Comparison of ENCODE assay signal across 16 cellular contexts in genomic region chr3:108322352-108322751, GRCh38. TPM values are rescaled to one million over a fixed set of nuclear protein-coding genes. Genes with fewer than 3 reads are reported as not detected.
A peak's percentile ranks its signal among the peaks of the same experiment; 100 is the strongest.
DNase-seq lines count a peak whose midpoint lies in the region; ATAC-seq and TF ChIP-seq lines count a peak whose summit lies in the region.
"Had no signal": no experiment of that assay in that cellular context is flagged by ENCODE, and none has a peak within 500 bp of the region (broad histone marks: within the 10 kb centered on the region; RNA-seq: fewer than 3 reads in every experiment).

No MANE protein-coding gene starts in this region.

- TF ChIP-seq POLR2A in esophagus squamous epithelium (IDR thresholded peaks at IDR 0.05): no peak

- no peaks in the 10 kb centered on the region for H3K36me3 ChIP-seq in esophagus squamous epithelium

- peak; percentile 68 for ATAC-seq in activated T-helper 17 cell treated with anti-CD3 and anti-CD28 coated beads, Interleukin-2, amount 50 U/mL, for 72 hours (replicated peaks)
- ATAC-seq in naive B cell (ENCODE audit: low read depth in 2 of 2): peak; percentile 52 to 98

- DNase-seq in activated CD4-positive, alpha-beta T cell treated with anti-CD3 and anti-CD28 coated beads, Interleukin-2, amount 50 U/mL, for 4 hours: peak; percentile 36 to 41
- DNase-seq in activated CD4-positive, alpha-beta T cell treated with anti-CD3 and anti-CD28 coated beads, Interleukin-2, amount 10 ng/mL, durations not matched to agents 7 days and 5 days: no peak
- DNase-seq in Jurkat, Clone E6-1 (ENCODE audit: low read depth, low spot score): peak; percentile 25
- peak; percentile 26 for DNase-seq in naive B cell
- no peak for DNase-seq in DMS153 (lab: John Stamatoyannopoulos, UW)
- no peak for DNase-seq in esophagus squamous epithelium (lab: John Stamatoyannopoulos, UW)
- no peak for DNase-seq in DMS79 treated with DMSO at 0.1 percent for 48 hours (lab: John Stamatoyannopoulos, UW)
- DNase-seq: ACHN, kidney glomerular epithelial cell, T-helper 9 cell had no signal

- no peak overlapping the region for H3K27ac ChIP-seq in esophagus squamous epithelium
- H3K27ac ChIP-seq: KMS-11 had no signal

- intact Hi-C loops in esophagus squamous epithelium (cut with DNase I): no loop called here

- H3K4me3 ChIP-seq in Jurkat, Clone E6-1 (ENCODE audit: low read length): no peak overlapping the region
- H3K4me3 ChIP-seq in esophagus squamous epithelium: no peak overlapping the region

- H3K9me3 ChIP-seq in esophagus squamous epithelium: no peaks in the 10 kb centered on the region

- no peaks in the 10 kb centered on the region for H3K27me3 ChIP-seq in esophagus squamous epithelium

- POLR2A ChIA-PET in activated CD4-positive, alpha-beta T cell treated with anti-CD3 and anti-CD28 coated beads, Interleukin-2, amount 10 ng/mL, durations not matched to agents 7 days and 5 days (lab: Charles Lee): no interaction called here

- no peak for TF ChIP-seq CTCF in esophagus squamous epithelium (IDR thresholded peaks at IDR 0.05)

- WGBS in esophagus squamous epithelium, 2 donors: 73 to 78% methylated on average over 4 of the region's 4 CpGs

- CTCF ChIA-PET in activated CD4-positive, alpha-beta T cell treated with anti-CD3 and anti-CD28 coated beads, Interleukin-2, amount 10 ng/mL, durations not matched to agents 7 days and 5 days (lab: Charles Lee): no interaction called here

- H3K4me3 Mint-ChIP-seq in activated CD4-positive, alpha-beta T cell treated with anti-CD3 and anti-CD28 coated beads, Interleukin-2, amount 10 ng/mL, durations not matched to agents 7 days and 5 days: no peak overlapping the region
- H3K4me3 Mint-ChIP-seq in activated T-helper 17 cell treated with anti-CD3 and anti-CD28 coated beads, Interleukin-2, amount 50 U/mL, for 72 hours: no peak overlapping the region
- H3K4me3 Mint-ChIP-seq in naive B cell: peak overlapping the region in 1 of 8 donors; percentile 47

- peaks cover 18% of the 10 kb centered on the region for H3K4me1 Mint-ChIP-seq in activated CD4-positive, alpha-beta T cell treated with anti-CD3 and anti-CD28 coated beads, Interleukin-2, amount 10 ng/mL, durations not matched to agents 7 days and 5 days
- H3K4me1 Mint-ChIP-seq in activated T-helper 17 cell treated with anti-CD3 and anti-CD28 coated beads, Interleukin-2, amount 50 U/mL, for 72 hours: peaks cover 14% of the 10 kb centered on the region
- H3K4me1 Mint-ChIP-seq in naive B cell: peaks cover 12 to 19% (median 12%) of the 10 kb centered on the region in 3 donors

- H3K9me3 Mint-ChIP-seq in activated CD4-positive, alpha-beta T cell treated with anti-CD3 and anti-CD28 coated beads, Interleukin-2, amount 10 ng/mL, durations not matched to agents 7 days and 5 days: peaks cover 22% of the 10 kb centered on the region
- peaks cover 13% of the 10 kb centered on the region for H3K9me3 Mint-ChIP-seq in activated T-helper 17 cell treated with anti-CD3 and anti-CD28 coated beads, Interleukin-2, amount 50 U/mL, for 72 hours
- peaks cover 0 to 7% (median 4%) of the 10 kb centered on the region in 7 donors for H3K9me3 Mint-ChIP-seq in naive B cell

- no peaks in the 10 kb centered on the region for H3K27me3 Mint-ChIP-seq in activated CD4-positive, alpha-beta T cell treated with anti-CD3 and anti-CD28 coated beads, Interleukin-2, amount 10 ng/mL, durations not matched to agents 7 days and 5 days
- H3K27me3 Mint-ChIP-seq in activated T-helper 17 cell treated with anti-CD3 and anti-CD28 coated beads, Interleukin-2, amount 50 U/mL, for 72 hours: peaks cover 12% of the 10 kb centered on the region
- H3K27me3 Mint-ChIP-seq in naive B cell: no peaks in the 10 kb centered on the region

- H3K4me1 ChIP-seq in esophagus squamous epithelium: peaks cover 0 to 26% (median 4%) of the 10 kb centered on the region in 3 donors

- peaks cover 22% of the 10 kb centered on the region for H3K36me3 Mint-ChIP-seq in activated CD4-positive, alpha-beta T cell treated with anti-CD3 and anti-CD28 coated beads, Interleukin-2, amount 10 ng/mL, durations not matched to agents 7 days and 5 days (ENCODE audit: low read depth)
- H3K36me3 Mint-ChIP-seq in activated T-helper 17 cell treated with anti-CD3 and anti-CD28 coated beads, Interleukin-2, amount 50 U/mL, for 72 hours (ENCODE audit: low read depth): no peaks in the 10 kb centered on the region
- H3K36me3 Mint-ChIP-seq in naive B cell: peaks cover 0 to 4% of the 10 kb centered on the region in 2 donors

- no peak overlapping the region for H3K27ac Mint-ChIP-seq in activated CD4-positive, alpha-beta T cell treated with anti-CD3 and anti-CD28 coated beads, Interleukin-2, amount 10 ng/mL, durations not matched to agents 7 days and 5 days
- H3K27ac Mint-ChIP-seq in activated T-helper 17 cell treated with anti-CD3 and anti-CD28 coated beads, Interleukin-2, amount 50 U/mL, for 72 hours: no peak overlapping the region
- peak overlapping the region in 1 of 6 donors; percentile 39 for H3K27ac Mint-ChIP-seq in naive B cell
- H3K27ac Mint-ChIP-seq: activated T-helper 2 cell treated with anti-CD3 and anti-CD28 coated beads, Interferon-gamma antibody, Interleukin-2, Interleukin-4, amounts not matched to agents 10 μg/mL and 5 μg/mL and 100 μg/mL, durations not matched to agents 14 hours and 24 hours and 36 hours had no signal

RNA-seq across cellular contexts. Expression of gene HHLA2, which starts 26.0 kb away (rescaled TPM):
- 1 to 10 TPM; 1.4 to 3.0 TPM for total RNA-seq in activated CD4-positive, alpha-beta T cell treated with anti-CD3 and anti-CD28 coated beads, Interleukin-2, amount 10 ng/mL, durations not matched to agents 7 days and 5 days
- 0.63 TPM for polyA plus RNA-seq in Jurkat, Clone E6-1 (2012; ENCODE audit: insufficient read depth, insufficient read length)
- total RNA-seq in activated T-helper 17 cell treated with anti-CD3 and anti-CD28 coated beads, Interleukin-2, amount 50 U/mL, for 72 hours: 1 to 10 TPM; 1.3 to 2.0 TPM
- under 1 TPM in 1 of 6 donors, not detected in 5; 0.26 TPM for polyA plus RNA-seq in naive B cell (ENCODE audit: low read depth in 6 of 6)
- total RNA-seq in esophagus squamous epithelium: not detected
- total RNA-seq: frontal cortex, urinary bladder had no signal
- polyA plus RNA-seq: neural cell, urinary bladder had no signal

Comparison
In these comparisons a context has a peak if more than half of its experiments do, and no peak if none do; other contexts are left out.
1. DNase-seq: peak in activated CD4-positive, alpha-beta T cell treated with anti-CD3 and anti-CD28 coated beads, Interleukin-2, amount 50 U/mL, for 4 hours (2 of 2), Jurkat, Clone E6-1 (single experiment) and naive B cell (single experiment); none in activated CD4-positive, alpha-beta T cell treated with anti-CD3 and anti-CD28 coated beads, Interleukin-2, amount 10 ng/mL, durations not matched to agents 7 days and 5 days (single experiment), DMS153 (single experiment), esophagus squamous epithelium (single experiment) and DMS79 treated with DMSO at 0.1 percent for 48 hours (single experiment).